Comparison of ENCODE assay signal across 22 cellular contexts in genomic region chr2:100888602-100889001, GRCh38.
"Had no signal": no experiment of that assay in that cellular context is flagged by ENCODE, and none has a peak within 500 bp of the region (broad histone marks: within the 10 kb centered on the region; RNA-seq: fewer than 3 reads in every experiment).

No MANE protein-coding gene starts in this region.

- H3K9me3 ChIP-seq: adrenal gland, lower lobe of right lung, ovary, psoas muscle, thoracic aorta, upper lobe of right lung had no signal

- H3K4me3 ChIP-seq: adrenal gland, lower lobe of right lung, ovary, psoas muscle, skin epidermis, thoracic aorta, upper lobe of right lung had no signal

- H3K27ac Mint-ChIP-seq: activated naive CD4-positive, alpha-beta T cell treated with anti-CD3 and anti-CD28 coated beads, Interleukin-2, amount 50 U/mL, for 24 hours; natural killer cell; stimulated activated naive CD8-positive, alpha-beta T cell treated with anti-CD3 and anti-CD28 coated beads, Interleukin-15, amount 100 ng/mL, for 72 hours had no signal

- H3K9me3 Mint-ChIP-seq: activated naive CD4-positive, alpha-beta T cell treated with anti-CD3 and anti-CD28 coated beads, Interleukin-2, amount 50 U/mL, for 24 hours; natural killer cell; stimulated activated naive CD8-positive, alpha-beta T cell treated with anti-CD3 and anti-CD28 coated beads, Interleukin-15, amount 100 ng/mL, for 72 hours had no signal

- FAIRE-seq: astrocyte, bronchial epithelial cell, frontal cortex, keratinocyte had no signal

- H3K27ac ChIP-seq: adrenal gland, lower lobe of right lung, ovary, psoas muscle, thoracic aorta, upper lobe of right lung, WERI-Rb-1 had no signal

- H3K27me3 ChIP-seq: adrenal gland, ovary, upper lobe of right lung had no signal

- H3K36me3 Mint-ChIP-seq: activated naive CD4-positive, alpha-beta T cell treated with anti-CD3 and anti-CD28 coated beads, Interleukin-2, amount 50 U/mL, for 24 hours; natural killer cell had no signal

- ATAC-seq: lower lobe of right lung; natural killer cell; right cardiac atrium; stimulated activated naive CD8-positive, alpha-beta T cell treated with anti-CD3 and anti-CD28 coated beads, Interleukin-15, amount 100 ng/mL, for 72 hours; upper lobe of right lung had no signal

- H3K36me3 ChIP-seq: adrenal gland, lower lobe of right lung, ovary, thoracic aorta, upper lobe of right lung, WERI-Rb-1 had no signal

- DNase-seq: activated CD4-positive, alpha-beta T cell treated with anti-CD3 and anti-CD28 coated beads, Interleukin-2, amount 50 U/mL, for 4 hours; activated gamma-delta T cell; adrenal gland; cerebellar nuclear complex; effector CD8-positive, alpha-beta T cell; lower lobe of right lung; natural killer cell; ovary; psoas muscle; right cardiac atrium; stimulated activated CD4-positive, alpha-beta T cell treated with anti-CD3 and anti-CD28 coated beads, Interleukin-4, amount 100 ng/mL, for 1 hour; stimulated activated naive CD8-positive, alpha-beta T cell treated with anti-CD3 and anti-CD28 coated beads, Interleukin-15, amount 100 ng/mL, for 72 hours; T1000; upper lobe of right lung; WERI-Rb-1 had no signal
